Comparison of ENCODE assay signal across 15 cellular contexts in the genomic region with DNA sequence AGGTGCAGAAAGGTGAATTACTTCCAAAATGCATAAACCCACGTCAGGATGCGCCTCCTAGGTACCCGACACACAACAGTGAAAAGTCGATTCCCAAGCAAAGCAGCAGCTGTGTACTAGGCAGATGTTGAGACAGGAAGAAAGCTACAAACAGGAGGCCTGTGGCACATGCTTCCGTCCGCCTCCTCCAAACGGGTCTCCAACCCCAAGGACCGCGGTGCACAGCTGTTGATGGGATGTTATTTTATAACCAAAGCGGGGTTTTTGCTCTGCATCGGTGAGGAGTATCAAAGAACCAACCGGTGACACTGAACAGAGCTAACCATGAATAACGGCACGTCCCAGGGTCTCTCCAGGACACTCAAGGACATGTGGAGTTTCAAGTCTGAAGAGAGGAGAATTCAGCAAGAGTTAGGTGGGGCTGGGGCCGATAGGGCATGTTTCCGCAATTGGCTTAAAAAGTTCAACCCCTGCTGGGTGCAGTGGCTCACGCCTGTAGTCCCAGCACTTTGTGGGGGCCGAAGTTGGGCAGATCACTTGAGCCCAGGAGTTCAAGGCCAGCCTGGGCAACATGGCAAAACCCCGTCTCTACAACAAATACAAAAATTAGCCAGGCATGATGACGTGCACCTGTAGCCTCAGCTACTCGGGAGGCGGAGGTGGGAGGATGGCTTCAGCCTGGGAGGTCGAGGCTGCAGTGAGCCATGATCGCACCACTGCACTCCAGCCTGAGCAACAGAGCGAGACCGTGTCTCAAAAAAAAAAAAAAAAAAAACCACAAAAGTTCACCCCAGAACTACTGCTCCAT.
DNase-seq lines count a peak whose midpoint lies in the region; ATAC-seq, FAIRE-seq and TF ChIP-seq lines count a peak whose summit lies in the region.
"Had no signal": no experiment of that assay in that cellular context is flagged by ENCODE, and none has a peak within 500 bp of the region (broad histone marks: within the 10 kb centered on the region; RNA-seq: fewer than 3 reads in every experiment).

No MANE protein-coding gene starts in this region.

- ATAC-seq in Right ventricle myocardium inferior, result no peak
- no peak for ATAC-seq in GM12878
- no peak for ATAC-seq in naive B cell (ENCODE audit: low read depth in 2 of 2)
- no peak for ATAC-seq in HG03095 (IDR thresholded peaks at IDR 0.05; ENCODE audit: unreplicated experiment)
- no peak for ATAC-seq in activated CD8-positive, alpha-beta T cell treated with anti-CD3 and anti-CD28 coated beads, Interleukin-2, amount 10 ng/mL, durations not matched to agents 7 days and 5 days

- H3K36me3 ChIP-seq in GM12878 (ENCODE audit: control insufficient read depth in 2 of 2, insufficient read depth in 2 of 2, low read length in 1 of 2) (peaks cover 24 to 40% of the 10 kb centered on the region in 2 experiments), WERI-Rb-1 (peaks cover 94% of the 10 kb centered on the region)

- no peak for TF ChIP-seq EP300 in GM12878 (IDR thresholded peaks at IDR 0.05; ENCODE audit: borderline replicate concordance in 1 of 2, control insufficient read depth in 1 of 2, low read depth in 2 of 2, low read length in 2 of 2)

- H3K4me1 Mint-ChIP-seq in naive B cell, result peaks cover 0 to 7% (median 4%) of the 10 kb centered on the region in 3 donors
- no peaks in the 10 kb centered on the region for H3K4me1 Mint-ChIP-seq in activated CD8-positive, alpha-beta T cell treated with anti-CD3 and anti-CD28 coated beads, Interleukin-2, amount 10 ng/mL, durations not matched to agents 7 days and 5 days (ENCODE audit: low read depth)

- H3K9me3 ChIP-seq in GM12878 (replicated peaks; ENCODE audit: control insufficient read depth, insufficient read depth, low read length) (no peaks in the 10 kb centered on the region), WERI-Rb-1 (ENCODE audit: severe bottlenecking) (no peaks in the 10 kb centered on the region)

- peak; percentile 64 for DNase-seq in cardiac septum (ENCODE audit: low spot score)
- no peak for DNase-seq in Right ventricle myocardium inferior (ENCODE audit: missing footprints)
- DNase-seq in GM12878 (ENCODE audit: low read depth, low spot score), result no peak
- DNase-seq in naive B cell, result no peak
- no peak for DNase-seq in WERI-Rb-1
- DNase-seq in NCI-H446 treated with DMSO at 0.1 percent for 48 hours (lab: John Stamatoyannopoulos, UW), result no peak
- no peak for DNase-seq in activated CD8-positive, alpha-beta T cell treated with anti-CD3 and anti-CD28 coated beads, Interleukin-2, amount 10 ng/mL, durations not matched to agents 7 days and 5 days
- DNase-seq: MM.1S, NCI-H1930, NCI-H2171, NCI-H774, SHP77 had no signal

- SMC1A ChIA-PET in GM12878 (lab: Charles Lee; ENCODE audit: uncharacterized antibody, unreplicated experiment), result interaction anchor here (1.2 kb wide), 1 partner anchor 429 kb away, joined by 3 read pairs; no protein-coding TSS in a partner anchor

- peaks cover 17 to 23% of the 10 kb centered on the region in 2 donors for H3K36me3 Mint-ChIP-seq in naive B cell
- H3K36me3 Mint-ChIP-seq in activated CD8-positive, alpha-beta T cell treated with anti-CD3 and anti-CD28 coated beads, Interleukin-2, amount 10 ng/mL, durations not matched to agents 7 days and 5 days (ENCODE audit: low read depth), result peaks cover 59% of the 10 kb centered on the region

- no TSS peak for BruUV-seq in GM12878 (replicated peaks; lab: Mats Ljungman, UMichigan)

- WGBS in GM12878 (ENCODE audit: insufficient coverage, insufficient replicate concordance, low lambda C conversion rate, missing lambda C conversion rate), result 66% methylated on average over 26 of the region's 26 CpGs

- peak overlapping the region in 1 of 8 donors; percentile 56 for H3K4me3 Mint-ChIP-seq in naive B cell
- no peak overlapping the region for H3K4me3 Mint-ChIP-seq in activated CD8-positive, alpha-beta T cell treated with anti-CD3 and anti-CD28 coated beads, Interleukin-2, amount 10 ng/mL, durations not matched to agents 7 days and 5 days

- POLR2A ChIA-PET in GM12878 (lab: Charles Lee), result interaction anchor here (0.6 kb wide), 1 partner anchor 85 kb away, joined by 5 read pairs; no protein-coding TSS in a partner anchor
- POLR2A ChIA-PET in activated CD8-positive, alpha-beta T cell treated with anti-CD3 and anti-CD28 coated beads, Interleukin-2, amount 10 ng/mL, durations not matched to agents 7 days and 5 days (lab: Charles Lee), result no interaction called here

- H3K27me3 Mint-ChIP-seq in naive B cell, result no peaks in the 10 kb centered on the region
- no peaks in the 10 kb centered on the region for H3K27me3 Mint-ChIP-seq in activated CD8-positive, alpha-beta T cell treated with anti-CD3 and anti-CD28 coated beads, Interleukin-2, amount 10 ng/mL, durations not matched to agents 7 days and 5 days (ENCODE audit: low read depth)

- CTCF ChIA-PET in GM12878 (lab: Yijun Ruan, JAX), result interaction anchor here (0.5 to 1.9 kb wide), 4 partner anchors 58 to 278 kb away, joined by 3 to 9 read pairs (median 4); no protein-coding TSS in a partner anchor
- CTCF ChIA-PET in activated CD8-positive, alpha-beta T cell treated with anti-CD3 and anti-CD28 coated beads, Interleukin-2, amount 10 ng/mL, durations not matched to agents 7 days and 5 days (lab: Charles Lee), result interaction anchor here (1.1 to 1.4 kb wide), 2 partner anchors 34 to 37 kb away, joined by 3 to 4 read pairs; no protein-coding TSS in a partner anchor

- H3K4me3 ChIP-seq in GM12878 (no peak overlapping the region), WERI-Rb-1 (ENCODE audit: low read depth, low read length) (no peak overlapping the region)

- RAD21 ChIA-PET in GM12878 (lab: Charles Lee; ENCODE audit: unreplicated experiment), result no interaction called here

- intact Hi-C loops in cardiac septum (cut with DNase I) (no loop called here), Right ventricle myocardium inferior (cut with DNase I) (no loop called here), GM12878 (cut with micrococcal nuclease; ENCODE audit: unreplicated experiment) (no loop called here)

- in situ Hi-C loops in GM12878 (cut with MboI), result no loop called here

- no peaks in the 10 kb centered on the region for H3K79me2 ChIP-seq in GM12878 (ENCODE audit: control insufficient read depth, insufficient read depth, low read length)

- no peaks in the 10 kb centered on the region for H4K20me1 ChIP-seq in GM12878 (ENCODE audit: control insufficient read depth, insufficient read depth)

- TF ChIP-seq CTCF in GM12878 (IDR thresholded peaks at IDR 0.05 in 2 of 3, conservative IDR thresholded peaks at IDR 0.05 in 1 of 3; ENCODE audit: control insufficient read depth in 2 of 3, extremely low read depth in 1 of 3, insufficient read depth in 1 of 3, low read depth in 3 of 3, low read length in 3 of 3) (no peak), WERI-Rb-1 (IDR thresholded peaks at IDR 0.05; ENCODE audit: low read depth, low read length) (no peak)

- no peak overlapping the region for H2AFZ ChIP-seq in GM12878 (ENCODE audit: control insufficient read depth, low read depth, low read length)

- H3K27me3 ChIP-seq in GM12878 (replicated peaks in 1 of 2; ENCODE audit: control insufficient read depth in 2 of 2, insufficient read depth in 2 of 2, low read length in 1 of 2) (no peaks in the 10 kb centered on the region), WERI-Rb-1 (ENCODE audit: insufficient read depth, low read depth, severe bottlenecking) (no peaks in the 10 kb centered on the region)

- peak overlapping the region in 4 of 6 donors; percentile 4 to 62 (median 57) for H3K27ac Mint-ChIP-seq in naive B cell
- no peak overlapping the region for H3K27ac Mint-ChIP-seq in activated CD8-positive, alpha-beta T cell treated with anti-CD3 and anti-CD28 coated beads, Interleukin-2, amount 10 ng/mL, durations not matched to agents 7 days and 5 days

- H3K9ac ChIP-seq in GM12878 (ENCODE audit: control insufficient read depth, insufficient read depth, low read length), result no peak overlapping the region

- TF ChIP-seq POLR2A in GM12878 (IDR thresholded peaks at IDR 0.05; ENCODE audit: low read depth, low read length), result no peak

- H3K27ac ChIP-seq in GM12878 (ENCODE audit: control insufficient read depth, insufficient read depth) (no peak overlapping the region), WERI-Rb-1 (no peak overlapping the region)

- no peak overlapping the region for H3K4me2 ChIP-seq in GM12878 (ENCODE audit: control insufficient read depth, insufficient read depth)

- no peak for FAIRE-seq in GM12878 (lab: Jason Lieb, UNC)
- FAIRE-seq: A204.1, HepG2 had no signal

- no peaks in the 10 kb centered on the region; the same call in 1 of the 2 replicates for H3K4me1 ChIP-seq in GM12878 (ENCODE audit: control insufficient read depth, insufficient read depth, low read length)

- H3K9me3 Mint-ChIP-seq in naive B cell, result no peaks in the 10 kb centered on the region
- no peaks in the 10 kb centered on the region for H3K9me3 Mint-ChIP-seq in activated CD8-positive, alpha-beta T cell treated with anti-CD3 and anti-CD28 coated beads, Interleukin-2, amount 10 ng/mL, durations not matched to agents 7 days and 5 days (ENCODE audit: insufficient read depth)

- TF ChIP-seq RAD21 in GM12878 (IDR thresholded peaks at IDR 0.05; ENCODE audit: insufficient read depth, low read depth, low read length), result no peak

TF ChIP-seq in GM12878, 131 proteins besides CTCF, POLR2A, EP300 and RAD21:
- TF ChIP-seq PAX5 (IDR thresholded peaks at IDR 0.05; ENCODE audit: borderline replicate concordance, low read depth, low read length) (peak; percentile 9; the same call in 1 of the 2 replicates), NFXL1 (IDR thresholded peaks at IDR 0.05; ENCODE audit: borderline replicate concordance) (no peak)
